Comparison of ENCODE assay signal across 22 cellular contexts in genomic region chr7:151764056-151764920, GRCh38.
DNase-seq lines count a peak whose midpoint lies in the region; ATAC-seq and TF ChIP-seq lines count a peak whose summit lies in the region.
"Had no signal": no experiment of that assay in that cellular context is flagged by ENCODE, and none has a peak within 500 bp of the region (broad histone marks: within the 10 kb centered on the region; RNA-seq: fewer than 3 reads in every experiment).

No MANE protein-coding gene starts in this region.

- intact Hi-C loops in head of caudate nucleus (cut with DNase I): no loop called here

- peak overlapping the region; percentile 72 for H3K27ac Mint-ChIP-seq in activated naive CD8-positive, alpha-beta T cell treated with anti-CD3 and anti-CD28 coated beads, Interleukin-2, amount 10 ng/mL, durations not matched to agents 7 days and 5 days
- H3K27ac Mint-ChIP-seq in activated naive CD8-positive, alpha-beta T cell treated with anti-CD3 and anti-CD28 coated beads, Interleukin-2, amount 50 U/mL, for 24 hours: no peak overlapping the region
- no peak overlapping the region for H3K27ac Mint-ChIP-seq in chondrocyte (ENCODE audit: unreplicated experiment)

- DNase-seq in activated naive CD8-positive, alpha-beta T cell treated with anti-CD3 and anti-CD28 coated beads, Interleukin-2, amount 10 ng/mL, durations not matched to agents 7 days and 5 days: no peak
- DNase-seq in activated naive CD8-positive, alpha-beta T cell treated with anti-CD3 and anti-CD28 coated beads, Interleukin-2, amount 50 U/mL, for 24 hours: no peak
- DNase-seq in chondrocyte (ENCODE audit: low spot score): peak; percentile 75
- peak; percentile 59 for DNase-seq in osteoblast (ENCODE audit: insufficient read length, low spot score, missing footprints)
- no peak for DNase-seq in head of caudate nucleus
- no peak for DNase-seq in coronary artery (ENCODE audit: low spot score)
- DNase-seq in T-helper 9 cell: no peak
- DNase-seq: AML-193, C1 segment of cervical spinal cord, EL, GF-D8, H7, MG63, NCI-H1417, NCI-H1694 treated with DMSO at 0.1 percent for 48 hours, NCI-H2081 treated with DMSO at 0.1 percent for 48 hours, NCI-H2171 treated with DMSO at 0.1 percent for 48 hours, NCI-H524 treated with DMSO at 0.1 percent for 48 hours, NCI-H82, OCI-M1 had no signal

- no peaks in the 10 kb centered on the region for H3K27me3 Mint-ChIP-seq in activated naive CD8-positive, alpha-beta T cell treated with anti-CD3 and anti-CD28 coated beads, Interleukin-2, amount 10 ng/mL, durations not matched to agents 7 days and 5 days
- no peaks in the 10 kb centered on the region for H3K27me3 Mint-ChIP-seq in activated naive CD8-positive, alpha-beta T cell treated with anti-CD3 and anti-CD28 coated beads, Interleukin-2, amount 50 U/mL, for 24 hours
- peaks cover 14% of the 10 kb centered on the region for H3K27me3 Mint-ChIP-seq in chondrocyte (ENCODE audit: low read depth)

- H3K4me3 ChIP-seq in osteoblast (ENCODE audit: insufficient read depth, low read length) (no peak overlapping the region), coronary artery (no peak overlapping the region)
- H3K4me3 ChIP-seq: K562, MG63 had no signal

- H2AFZ ChIP-seq in osteoblast (ENCODE audit: low read length): no peak overlapping the region

- H3K27me3 ChIP-seq in osteoblast (ENCODE audit: insufficient read depth, low read length): peaks cover 31% of the 10 kb centered on the region
- H3K27me3 ChIP-seq: MG63 had no signal

- no peaks in the 10 kb centered on the region for H3K9me3 ChIP-seq in osteoblast (ENCODE audit: low read depth, low read length)
- H3K9me3 ChIP-seq: MG63 had no signal

- no peaks in the 10 kb centered on the region for H3K4me1 ChIP-seq in osteoblast (ENCODE audit: insufficient read depth, low read length)

- H3K79me2 ChIP-seq in osteoblast (ENCODE audit: insufficient read depth, low read length): no peaks in the 10 kb centered on the region

- no peak for ATAC-seq in activated naive CD8-positive, alpha-beta T cell treated with anti-CD3 and anti-CD28 coated beads, Interleukin-2, amount 10 ng/mL, durations not matched to agents 7 days and 5 days (ENCODE audit: low read depth)
- no peak for ATAC-seq in activated naive CD8-positive, alpha-beta T cell treated with anti-CD3 and anti-CD28 coated beads, Interleukin-2, amount 50 U/mL, for 24 hours
- ATAC-seq: K562, Right ventricle myocardium inferior had no signal

- H3K4me1 Mint-ChIP-seq in activated naive CD8-positive, alpha-beta T cell treated with anti-CD3 and anti-CD28 coated beads, Interleukin-2, amount 10 ng/mL, durations not matched to agents 7 days and 5 days: peaks cover 30% of the 10 kb centered on the region
- H3K4me1 Mint-ChIP-seq in activated naive CD8-positive, alpha-beta T cell treated with anti-CD3 and anti-CD28 coated beads, Interleukin-2, amount 50 U/mL, for 24 hours: peaks cover 39% of the 10 kb centered on the region
- H3K4me1 Mint-ChIP-seq in chondrocyte (ENCODE audit: low read depth): peaks cover 3% of the 10 kb centered on the region

- TF ChIP-seq CTCF in chondrocyte (IDR thresholded peaks at IDR 0.05) (no peak), osteoblast (IDR thresholded peaks at IDR 0.05; ENCODE audit: extremely low read depth, low read depth, low read length) (no peak), coronary artery (IDR thresholded peaks at IDR 0.05) (no peak)

- POLR2A ChIA-PET in activated naive CD8-positive, alpha-beta T cell treated with anti-CD3 and anti-CD28 coated beads, Interleukin-2, amount 10 ng/mL, durations not matched to agents 7 days and 5 days (lab: Charles Lee): no interaction called here

- H3K9me3 Mint-ChIP-seq in activated naive CD8-positive, alpha-beta T cell treated with anti-CD3 and anti-CD28 coated beads, Interleukin-2, amount 10 ng/mL, durations not matched to agents 7 days and 5 days: peaks cover 4% of the 10 kb centered on the region
- no peaks in the 10 kb centered on the region for H3K9me3 Mint-ChIP-seq in activated naive CD8-positive, alpha-beta T cell treated with anti-CD3 and anti-CD28 coated beads, Interleukin-2, amount 50 U/mL, for 24 hours
- no peaks in the 10 kb centered on the region for H3K9me3 Mint-ChIP-seq in chondrocyte (ENCODE audit: low read depth)

- no peak overlapping the region for H3K4me3 Mint-ChIP-seq in activated naive CD8-positive, alpha-beta T cell treated with anti-CD3 and anti-CD28 coated beads, Interleukin-2, amount 10 ng/mL, durations not matched to agents 7 days and 5 days
- H3K4me3 Mint-ChIP-seq in activated naive CD8-positive, alpha-beta T cell treated with anti-CD3 and anti-CD28 coated beads, Interleukin-2, amount 50 U/mL, for 24 hours: no peak overlapping the region
- no peak overlapping the region for H3K4me3 Mint-ChIP-seq in chondrocyte (ENCODE audit: unreplicated experiment)

- no peaks in the 10 kb centered on the region for H4K20me1 ChIP-seq in osteoblast (ENCODE audit: insufficient read depth, low read length)

- peaks cover 23% of the 10 kb centered on the region for H3K36me3 Mint-ChIP-seq in activated naive CD8-positive, alpha-beta T cell treated with anti-CD3 and anti-CD28 coated beads, Interleukin-2, amount 10 ng/mL, durations not matched to agents 7 days and 5 days
- peaks cover 4% of the 10 kb centered on the region for H3K36me3 Mint-ChIP-seq in activated naive CD8-positive, alpha-beta T cell treated with anti-CD3 and anti-CD28 coated beads, Interleukin-2, amount 50 U/mL, for 24 hours (ENCODE audit: low read depth)
- H3K36me3 Mint-ChIP-seq in chondrocyte (ENCODE audit: low read depth): no peaks in the 10 kb centered on the region

- no peak overlapping the region for H3K4me2 ChIP-seq in osteoblast (ENCODE audit: insufficient read depth, low read length)

- H3K27ac ChIP-seq in osteoblast (ENCODE audit: low read depth, low read length): no peak overlapping the region
- H3K27ac ChIP-seq in coronary artery: no peak overlapping the region

- H3K36me3 ChIP-seq in osteoblast (ENCODE audit: insufficient read depth, low read length): no peaks in the 10 kb centered on the region
- H3K36me3 ChIP-seq: MG63 had no signal

Comparison
In these comparisons a context has a peak if more than half of its experiments do, and no peak if none do; other contexts are left out.
1. DNase-seq: peak in chondrocyte (single experiment) and osteoblast (single experiment); none in activated naive CD8-positive, alpha-beta T cell treated with anti-CD3 and anti-CD28 coated beads, Interleukin-2, amount 10 ng/mL, durations not matched to agents 7 days and 5 days (single experiment), activated naive CD8-positive, alpha-beta T cell treated with anti-CD3 and anti-CD28 coated beads, Interleukin-2, amount 50 U/mL, for 24 hours (single experiment), head of caudate nucleus (0 of 42), coronary artery (single experiment) and T-helper 9 cell (single experiment).